11 cellular contexts compared by ENCODE assay signal in genomic region chr1:3352084-3352951, GRCh38.
DNase-seq lines count a peak whose midpoint lies in the region; FAIRE-seq and TF ChIP-seq lines count a peak whose summit lies in the region.
"Had no signal": no experiment of that assay in that cellular context is flagged by ENCODE, and none has a peak within 500 bp of the region (broad histone marks: within the 10 kb centered on the region; RNA-seq: fewer than 3 reads in every experiment).

No MANE protein-coding gene starts in this region.

- no peak overlapping the region for H3K23ac ChIP-seq in mesendoderm (ENCODE audit: low read length)

- H3K4me3 ChIP-seq in HUES64 (ENCODE audit: low read length) (peak overlapping the region; percentile 33), mesendoderm (ENCODE audit: low read length) (no peak overlapping the region), thyroid gland (replicated peaks in 1 of 3) (no peak overlapping the region)

- H3K4ac ChIP-seq in mesendoderm (ENCODE audit: low read depth, low read length), result no peak overlapping the region

- 7% methylated on average over 36 of the region's 36 CpGs for whole genome bisulfite sequencing in HUES64
- no CpG with 5 or more reads among the region's 36 CpGs for WGBS in mesendoderm (ENCODE audit: extremely low coverage, insufficient coverage, low lambda C conversion rate)
- WGBS in thyroid gland, 2 donors, result 45 to 49% methylated on average over 26 to 33 of the region's 36 CpGs

- no peaks in the 10 kb centered on the region for H3K79me1 ChIP-seq in mesendoderm (ENCODE audit: low read length)

- TF ChIP-seq CTCF in thyroid gland (IDR thresholded peaks at IDR 0.05) (no peak), GM20000 (IDR thresholded peaks at IDR 0.05; ENCODE audit: extremely low read depth, missing control alignments) (no peak)

- peaks cover 15% of the 10 kb centered on the region for H3K4me1 ChIP-seq in HUES64 (ENCODE audit: insufficient read depth, low read length)
- H3K4me1 ChIP-seq in mesendoderm (ENCODE audit: control insufficient read depth, low read depth, low read length), result peaks cover 5% of the 10 kb centered on the region
- peaks cover 71 to 85% of the 10 kb centered on the region in 2 donors for H3K4me1 ChIP-seq in thyroid gland

- DNase-seq in mesendoderm (peak; percentile 79), thyroid gland (peak; percentile 87 to 89), NCI-H2081 (lab: John Stamatoyannopoulos, UW) (no peak), HTR-8/SVneo (ENCODE audit: insufficient read length, low spot score) (no peak), GM20000 (ENCODE audit: low spot score) (no peak), RPMI8226 (no peak)
- DNase-seq: activated CD4-positive, alpha-beta T cell treated with anti-CD3 and anti-CD28 coated beads, Interleukin-2, amount 10 ng/mL, durations not matched to agents 24 days and 14 days; NCI-H2029 treated with DMSO at 0.1 percent for 48 hours; stimulated activated naive CD8-positive, alpha-beta T cell treated with anti-CD3 and anti-CD28 coated beads, Interleukin-15, amount 100 ng/mL, for 72 hours had no signal

- H3K36me3 ChIP-seq in HUES64 (ENCODE audit: insufficient read depth, low read length), result no peaks in the 10 kb centered on the region
- H3K36me3 ChIP-seq in mesendoderm (ENCODE audit: control insufficient read depth, insufficient read depth, low read length), result no peaks in the 10 kb centered on the region
- H3K36me3 ChIP-seq in thyroid gland, result no peaks in the 10 kb centered on the region

- no peak overlapping the region for H4K8ac ChIP-seq in mesendoderm (ENCODE audit: low read depth, low read length)

- no peak overlapping the region for H2BK15ac ChIP-seq in mesendoderm (replicated peaks; ENCODE audit: low read depth)

- H3K27me3 ChIP-seq in HUES64 (ENCODE audit: insufficient read depth, low read length), result 0 out of 2 replicates have a peak, but pooled peaks cover 3% of the 10 kb centered on the region
- H3K27me3 ChIP-seq in mesendoderm (ENCODE audit: insufficient read depth, low read length, poor library complexity), result no peaks in the 10 kb centered on the region
- no peaks in the 10 kb centered on the region for H3K27me3 ChIP-seq in thyroid gland

- TF ChIP-seq POLR2A in thyroid gland (IDR thresholded peaks at IDR 0.05), result no peak

- H4K5ac ChIP-seq in mesendoderm (ENCODE audit: low read length), result no peak overlapping the region

- H3K27ac ChIP-seq in HUES64 (ENCODE audit: low read depth, low read length) (peak overlapping the region; percentile 48), cingulate gyrus (ENCODE audit: low read depth, low read length) (peak overlapping the region; percentile 94), mesendoderm (ENCODE audit: low read depth, low read length) (peak overlapping the region; percentile 42), thyroid gland (peak overlapping the region; percentile 77 to 94 (median 88))

- H3K4me2 ChIP-seq in mesendoderm (ENCODE audit: low read length), result peak overlapping the region; percentile 55

- no peak overlapping the region for H2AK5ac ChIP-seq in mesendoderm (ENCODE audit: low read length)

- peak overlapping the region; percentile 71 for H3K56ac ChIP-seq in mesendoderm (ENCODE audit: low read length)

- peak overlapping the region; percentile 25; the same call in 1 of the 2 replicates for H3K9ac ChIP-seq in HUES64 (ENCODE audit: low read depth, low read length)
- H3K9ac ChIP-seq in mesendoderm (ENCODE audit: low read length), result peak overlapping the region; percentile 53

- no peak overlapping the region for H3K18ac ChIP-seq in mesendoderm (ENCODE audit: low read length)

- no peak for FAIRE-seq in HTR-8/SVneo (lab: Jason Lieb, UNC)

- H2BK120ac ChIP-seq in mesendoderm (ENCODE audit: low read depth, low read length), result no peak overlapping the region

- intact Hi-C loops in thyroid gland (cut with DNase I), result no loop called here

- no peaks in the 10 kb centered on the region for H3K9me3 ChIP-seq in HUES64 (ENCODE audit: insufficient read depth, low read depth, low read length)
- no peaks in the 10 kb centered on the region for H3K9me3 ChIP-seq in thyroid gland

- no peak overlapping the region for H2BK5ac ChIP-seq in mesendoderm (ENCODE audit: low read length)

- H3K79me2 ChIP-seq in mesendoderm (ENCODE audit: control insufficient read depth, insufficient read depth, low read length), result no peaks in the 10 kb centered on the region

Comparison
In these comparisons a context has a peak if more than half of its experiments do, and no peak if none do; other contexts are left out.
1. H3K27ac ChIP-seq: peak in every context shown above with its lines; median percentile 94 in cingulate gyrus; 88 in thyroid gland; 48 in HUES64; 42 in mesendoderm.
2. DNase-seq: peak in mesendoderm (single experiment) and thyroid gland (2 of 2); none in NCI-H2081 (0 of 2), HTR-8/SVneo (single experiment), GM20000 (single experiment) and RPMI8226 (single experiment).